8 cellular contexts compared by ENCODE assay signal in genomic region chr14:30656190-30656632, GRCh38. TPM values are rescaled to one million over a fixed set of nuclear protein-coding genes. Genes with fewer than 3 reads are reported as not detected.
DNase-seq lines count a peak whose midpoint lies in the region; ATAC-seq, FAIRE-seq and TF ChIP-seq lines count a peak whose summit lies in the region.

No MANE protein-coding gene starts in this region.

- H3K4me3 ChIP-seq in BJ (ENCODE audit: low read depth, low read length) (no peak overlapping the region), Panc1 (ENCODE audit: low read depth in 2 of 2, low read length in 2 of 2) (no peak overlapping the region), breast epithelium (no peak overlapping the region), kidney (ENCODE audit: low read length in 2 of 2) (no peak overlapping the region), thoracic aorta (no peak overlapping the region)

- H3K4me1 ChIP-seq in Panc1 (ENCODE audit: control insufficient read depth, insufficient read depth, low read length) (no peaks in the 10 kb centered on the region), breast epithelium (no peaks in the 10 kb centered on the region), kidney (ENCODE audit: control insufficient read depth in 1 of 2, insufficient read depth in 1 of 2, low read depth in 1 of 2, low read length in 2 of 2) (no peaks in the 10 kb centered on the region), thoracic aorta (ENCODE audit: control insufficient read depth in 1 of 2, low read depth in 2 of 2) (no peaks in the 10 kb centered on the region)

- TF ChIP-seq CTCF in BJ (IDR thresholded peaks at IDR 0.05; ENCODE audit: insufficient read depth, low read depth, low read length) (peak; percentile 68), GM13976 (IDR thresholded peaks at IDR 0.05; ENCODE audit: borderline replicate concordance, control extremely low read depth, extremely low read depth, insufficient read depth, missing control alignments) (peak; percentile 35), Panc1 (IDR thresholded peaks at IDR 0.05) (peak; percentile 79), breast epithelium (IDR thresholded peaks at IDR 0.05) (peak in 2 of 3 donors; percentile 48 to 64), kidney (IDR thresholded peaks at IDR 0.05; ENCODE audit: borderline replicate concordance, extremely low read depth, insufficient read depth) (peak; percentile 62), thoracic aorta (IDR thresholded peaks at IDR 0.05) (peak; percentile 38)

- H3K9me3 ChIP-seq in Panc1 (ENCODE audit: control insufficient read depth, insufficient read depth, low read depth, low read length) (no peaks in the 10 kb centered on the region), breast epithelium (no peaks in the 10 kb centered on the region), kidney (ENCODE audit: control insufficient read depth in 1 of 2, low read length in 2 of 2) (no peaks in the 10 kb centered on the region), thoracic aorta (no peaks in the 10 kb centered on the region)

- H3K27ac ChIP-seq in Panc1 (ENCODE audit: low read length) (no peak overlapping the region), breast epithelium (no peak overlapping the region), kidney (ENCODE audit: low read depth in 2 of 2, low read length in 2 of 2) (no peak overlapping the region), thoracic aorta (no peak overlapping the region)

- TF ChIP-seq POLR2A in breast epithelium (IDR thresholded peaks at IDR 0.05) = no peak

- H3K36me3 ChIP-seq in BJ (ENCODE audit: control insufficient read depth, insufficient read depth, low read length) (peaks cover 15% of the 10 kb centered on the region), Panc1 (ENCODE audit: control insufficient read depth, insufficient read depth, low read length) (peaks cover 10% of the 10 kb centered on the region; the same call in 1 of the 2 replicates), breast epithelium (peaks cover 4% of the 10 kb centered on the region), kidney (ENCODE audit: control insufficient read depth in 1 of 2, insufficient read depth in 2 of 2, low read length in 2 of 2) (peaks cover 17 to 24% of the 10 kb centered on the region in 2 donors), thoracic aorta (peaks cover 24% of the 10 kb centered on the region)

- H3K27me3 ChIP-seq in BJ (ENCODE audit: control insufficient read depth, insufficient read depth, low read length) (no peaks in the 10 kb centered on the region), Panc1 (ENCODE audit: control insufficient read depth, insufficient read depth, low read length) (no peaks in the 10 kb centered on the region), breast epithelium (no peaks in the 10 kb centered on the region), thoracic aorta (replicated peaks; ENCODE audit: insufficient read depth) (no peaks in the 10 kb centered on the region)

- POLR2A ChIA-PET in BJ (lab: Charles Lee) = no interaction called here
- POLR2A ChIA-PET in Panc1 (lab: Charles Lee) = no interaction called here

- CTCF ChIA-PET in BJ (lab: Yijun Ruan, JAX) (interaction anchor here (0.6 to 1.1 kb wide), 5 partner anchors 9 to 1697 kb away, joined by 3 to 5 read pairs (median 3); no protein-coding TSS in a partner anchor), Panc1 (lab: Charles Lee) (no interaction called here)

- no TSS peak for BruUV-seq in Panc1 (replicated peaks; lab: Mats Ljungman, UMichigan)

- intact Hi-C loops in Panc1 (cut with micrococcal nuclease; ENCODE audit: unreplicated experiment) (no loop called here), breast epithelium (cut with DNase I; ENCODE audit: low total_unique reads) (no loop called here), kidney (cut with DNase I) (no loop called here)

- ATAC-seq in Panc1 (no peak), thoracic aorta (ENCODE audit: insufficient number of reproducible peaks, low FRiP score, low read depth) (no peak), HG03565 (IDR thresholded peaks at IDR 0.05; ENCODE audit: unreplicated experiment) (no peak), HG02973 (IDR thresholded peaks at IDR 0.05; ENCODE audit: unreplicated experiment) (no peak)

- DNase-seq in BJ (ENCODE audit: low read depth) (no peak), GM13976 (ENCODE audit: low spot score) (no peak), Panc1 (ENCODE audit: low read depth, low spot score) (peak; percentile 15), breast epithelium (ENCODE audit: low spot score in 2 of 2) (no peak), kidney (no peak), thoracic aorta (ENCODE audit: low spot score) (no peak)

- no peak for FAIRE-seq in kidney (lab: Jason Lieb, UNC)

- in situ Hi-C loops in GM13976 (cut with MboI; ENCODE audit: low sequenced_read_pairs, unreplicated experiment) = loop anchor here (10.0 to 25.0 kb wide), 3 partner anchors 249 to 706 kb away; no protein-coding TSS in a partner anchor
- in situ Hi-C loops in Panc1 (cut with HindIII; ENCODE audit: low pct_unique_long_range_greater_than_20kb, low sequenced_read_pairs) = no loop called here

- no peak overlapping the region for H3K9ac ChIP-seq in kidney (ENCODE audit: low read length in 2 of 2)

RNA-seq across cellular contexts. Expression of gene SCFD1, which starts 34.1 kb away (rescaled TPM):
- 61.0 and 115 TPM in 2 replicates for polyA plus RNA-seq in BJ (2011; rRNA removed)
- 46.1 and 46.3 TPM in 2 replicates for polyA minus RNA-seq in BJ (2011; rRNA and poly(A)+ RNA removed)
- total RNA-seq in Panc1 (2021; ENCODE audit: unreplicated experiment) = 43.8 TPM
- 17.4 TPM for polyA plus RNA-seq in Panc1 (2012; ENCODE audit: insufficient read length)
- 10 to 100 TPM; 64.6 to 93.1 (median 73.5) TPM for total RNA-seq in breast epithelium
- 74.4 TPM for total RNA-seq in kidney
- polyA plus RNA-seq in kidney (ENCODE audit: insufficient read depth, low read depth, low replicate concordance) = 52.0 TPM
- 10 to 100 TPM; 46.8 to 58.3 TPM for total RNA-seq in thoracic aorta
